ENCODE assay signal across 8 cellular contexts in the genomic region with DNA sequence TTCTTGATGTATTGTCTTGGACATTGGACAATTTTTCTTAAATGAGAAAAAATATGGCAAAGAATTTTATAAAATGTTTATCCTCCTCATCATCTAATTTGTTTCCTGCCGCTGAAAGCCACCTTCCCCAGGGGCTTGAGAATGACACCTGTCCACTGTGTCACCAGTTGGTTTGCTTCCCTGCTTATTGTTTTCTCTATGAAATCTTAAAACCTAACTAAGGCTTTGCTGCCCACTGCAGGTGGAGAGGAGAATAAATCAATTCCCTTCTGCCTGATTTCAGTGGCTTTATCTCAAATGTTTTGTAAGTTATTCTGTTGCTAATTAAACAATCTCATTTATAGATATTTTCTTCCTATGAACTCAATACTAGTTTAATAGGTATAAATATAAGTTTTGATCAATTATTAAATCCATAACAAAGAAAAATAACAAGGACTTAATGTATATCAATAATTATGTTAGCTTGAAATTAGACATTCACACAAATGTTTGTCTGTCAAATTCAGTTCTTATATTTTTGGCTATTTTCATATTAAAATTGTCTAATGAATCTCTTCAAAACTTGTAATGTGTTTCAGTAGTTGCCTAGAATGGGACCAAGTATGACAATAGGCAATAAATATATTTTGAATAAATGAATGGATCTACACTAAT.
DNase-seq lines count a peak whose midpoint lies in the region; ATAC-seq and TF ChIP-seq lines count a peak whose summit lies in the region.

No MANE protein-coding gene starts in this region.

- H3K9me3 Mint-ChIP-seq in natural killer cell = peaks cover 0 to 2% of the 10 kb centered on the region in 2 donors

- H3K4me1 ChIP-seq in OCI-LY1 (ENCODE audit: insufficient read depth, low read length, severe bottlenecking) = peaks cover 56% of the 10 kb centered on the region

- no peaks in the 10 kb centered on the region for H3K27me3 Mint-ChIP-seq in natural killer cell (ENCODE audit: low read depth in 2 of 2)

- H3K4me2 ChIP-seq in OCI-LY1 (ENCODE audit: low read length) = peak overlapping the region; percentile 19; the same call in 1 of the 2 replicates

- peak; percentile 41 for TF ChIP-seq CTCF in GM20000 (IDR thresholded peaks at IDR 0.05; ENCODE audit: extremely low read depth, missing control alignments)
- TF ChIP-seq CTCF in OCI-LY1 (IDR thresholded peaks at IDR 0.05; ENCODE audit: low read length) = peak; percentile 88
- no peak for TF ChIP-seq CTCF in natural killer cell (IDR thresholded peaks at IDR 0.05)

- H3K9ac ChIP-seq in OCI-LY1 (ENCODE audit: low read length) = peak overlapping the region; percentile 30; the same call in 1 of the 2 replicates

- no peaks in the 10 kb centered on the region for H4K20me1 ChIP-seq in OCI-LY1 (ENCODE audit: insufficient read depth, low read length)

- H3K27ac Mint-ChIP-seq in natural killer cell = no peak overlapping the region

- no peak overlapping the region for H3K4me3 Mint-ChIP-seq in natural killer cell

- H3K36me3 ChIP-seq in OCI-LY1 (ENCODE audit: insufficient read depth, low read length) (no peaks in the 10 kb centered on the region), MG63 (no peaks in the 10 kb centered on the region)

- no peaks in the 10 kb centered on the region for H3K36me3 Mint-ChIP-seq in natural killer cell

- no peaks in the 10 kb centered on the region for H3K9me2 ChIP-seq in OCI-LY1 (ENCODE audit: low read depth, low read length)

- H3K27ac ChIP-seq in OCI-LY1 (ENCODE audit: low read depth, low read length, poor library complexity, severe bottlenecking) = peak overlapping the region; percentile 94

- H3K79me2 ChIP-seq in OCI-LY1 (ENCODE audit: insufficient read depth, low read length) = no peaks in the 10 kb centered on the region

- no peaks in the 10 kb centered on the region for H3K9me3 ChIP-seq in OCI-LY1 (ENCODE audit: low read length)
- H3K9me3 ChIP-seq in MG63 = no peaks in the 10 kb centered on the region

- H3F3A ChIP-seq in OCI-LY1 (ENCODE audit: insufficient read depth, low read length) = no peaks in the 10 kb centered on the region

- H2AFZ ChIP-seq in OCI-LY1 (ENCODE audit: low read length) = no peak overlapping the region

- no peak overlapping the region for H3K4me3 ChIP-seq in OCI-LY1 (ENCODE audit: low read depth, low read length, poor library complexity, severe bottlenecking)
- no peak overlapping the region for H3K4me3 ChIP-seq in MG63

- H3K4me1 Mint-ChIP-seq in natural killer cell = no peaks in the 10 kb centered on the region

- H3K27me3 ChIP-seq in OCI-LY1 (ENCODE audit: insufficient read depth, low read length) (no peaks in the 10 kb centered on the region), MG63 (no peaks in the 10 kb centered on the region)

- intact Hi-C loops in natural killer cell (cut with micrococcal nuclease) = no loop called here

- no peak for ATAC-seq in natural killer cell

- DNase-seq in GDM1 (lab: John Stamatoyannopoulos, UW) (peak; percentile 31), GM20000 (ENCODE audit: low spot score) (peak; percentile 20), HT-29 (ENCODE audit: low spot score) (peak; percentile 65), fibroblast of gingiva (ENCODE audit: low read depth) (peak; percentile 1), pons (ENCODE audit: low spot score) (peak; percentile 88), natural killer cell (no peak), MG63 (no peak)

Comparison
In these comparisons a context has a peak if more than half of its experiments do, and no peak if none do; other contexts are left out.
1. DNase-seq: peak in GDM1 (single experiment), GM20000 (single experiment), HT-29 (single experiment), fibroblast of gingiva (single experiment) and pons (single experiment); none in natural killer cell (single experiment) and MG63 (single experiment).